31 cellular contexts compared by ENCODE assay signal in the genomic region with DNA sequence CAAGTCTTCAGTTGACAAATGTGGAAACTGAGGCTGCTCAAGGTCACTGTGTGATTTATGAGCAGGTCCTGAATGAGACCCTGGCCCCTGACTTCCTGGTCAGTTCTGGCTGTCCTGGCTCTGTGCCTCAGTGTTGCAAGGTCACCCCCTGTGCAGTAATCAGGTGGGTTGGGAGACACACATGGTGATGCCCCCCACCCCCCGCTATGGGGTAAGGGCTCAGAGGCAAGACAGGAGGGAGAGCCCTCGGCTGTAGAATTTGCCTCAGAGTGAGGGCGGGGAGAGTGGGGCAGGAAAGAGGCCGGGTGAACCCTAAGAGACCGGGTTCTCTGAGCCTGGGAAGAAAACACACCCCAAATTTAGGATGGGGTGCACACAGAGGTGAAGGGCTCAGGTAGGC.
"Had no signal": no experiment of that assay in that cellular context is flagged by ENCODE, and none has a peak within 500 bp of the region (broad histone marks: within the 10 kb centered on the region; RNA-seq: fewer than 3 reads in every experiment).

No MANE protein-coding gene starts in this region.

- H3K4me3 Mint-ChIP-seq: activated B cell treated with CpG ODN at 0.5 μM for 24 hours; activated CD8-positive, alpha-beta T cell treated with anti-CD3 and anti-CD28 coated beads for 36 hours; activated naive CD8-positive, alpha-beta T cell; activated T-cell treated with anti-CD3 and anti-CD28 coated beads, Interleukin-2, amount 50 U/mL, for 4 hours; activated T-helper 17 cell treated with anti-CD3 and anti-CD28 coated beads, Interleukin-2, amount 50 U/mL, for 72 hours; central memory CD8-positive, alpha-beta T cell; dendritic cell treated with granulocyte-macrophage colony-stimulating factor and Interleukin-4, amounts not matched to agents 40 ng/mL and 50 ng/mL, for 4 days; T-helper 2 cell treated with Interferon-gamma antibody and Interleukin-4, amounts not matched to agents 5 μg/mL and 100 μg/mL, for 36 hours had no signal

- H3K9me3 ChIP-seq: esophagus squamous epithelium had no signal

- H3K9me3 Mint-ChIP-seq: activated B cell treated with CpG ODN at 0.5 μM for 24 hours; activated CD8-positive, alpha-beta T cell treated with anti-CD3 and anti-CD28 coated beads for 36 hours; activated T-cell treated with anti-CD3 and anti-CD28 coated beads, Interleukin-2, amount 50 U/mL, for 4 hours; activated T-helper 17 cell treated with anti-CD3 and anti-CD28 coated beads, Interleukin-2, amount 50 U/mL, for 72 hours; central memory CD8-positive, alpha-beta T cell; dendritic cell treated with granulocyte-macrophage colony-stimulating factor and Interleukin-4, amounts not matched to agents 40 ng/mL and 50 ng/mL, for 4 days; T-helper 2 cell treated with Interferon-gamma antibody and Interleukin-4, amounts not matched to agents 5 μg/mL and 100 μg/mL, for 36 hours had no signal

- H3K4me3 ChIP-seq: coronary artery, dorsolateral prefrontal cortex, esophagus squamous epithelium had no signal

- H3K36me3 ChIP-seq: brain microvascular endothelial cell, esophagus squamous epithelium, WERI-Rb-1 had no signal

- H3K27ac ChIP-seq: brain microvascular endothelial cell, coronary artery, dorsolateral prefrontal cortex, esophagus squamous epithelium, WERI-Rb-1 had no signal

- DNase-seq: activated B cell treated with CpG ODN at 0.5 μM for 24 hours; activated CD4-positive, alpha-beta T cell treated with anti-CD3 and anti-CD28 coated beads for 48 hours; activated CD4-positive, alpha-beta T cell treated with anti-CD3 and anti-CD28 coated beads, Interleukin-2, amount 50 U/mL, for 1 hour; activated CD4-positive, alpha-beta T cell treated with anti-CD3 and anti-CD28 coated beads, Interleukin-2, amount 50 U/mL, for 48 hours; activated CD8-positive, alpha-beta memory T cell treated with anti-CD3 and anti-CD28 coated beads for 24 hours; activated CD8-positive, alpha-beta T cell treated with anti-CD3 and anti-CD28 coated beads for 36 hours; activated effector memory CD4-positive, alpha-beta T cell treated with Interleukin-2 at 50 U/mL for 16 hours; activated gamma-delta T cell treated with Interleukin-2 at 50 U/mL for 16 hours; activated naive CD4-positive, alpha-beta T cell treated with anti-CD3 and anti-CD28 coated beads, Interleukin-2, amount 50 U/mL, for 16 hours; activated naive CD4-positive, alpha-beta T cell treated with Interleukin-2 at 50 U/mL for 16 hours; activated T-cell treated with anti-CD3 and anti-CD28 coated beads, Interleukin-2, amount 50 U/mL, for 4 hours; amniotic stem cell; anterior cingulate cortex; brain microvascular endothelial cell; dorsolateral prefrontal cortex; effector memory CD4-positive, alpha-beta T cell; erythroblast; esophagus squamous epithelium; foreskin melanocyte; head of caudate nucleus; hippocampal formation; T1000; WERI-Rb-1 had no signal

- H3K4me1 Mint-ChIP-seq: activated T-helper 17 cell treated with anti-CD3 and anti-CD28 coated beads, Interleukin-2, amount 50 U/mL, for 72 hours; central memory CD8-positive, alpha-beta T cell had no signal

- H3K36me3 Mint-ChIP-seq: activated naive CD8-positive, alpha-beta T cell had no signal

- ATAC-seq: activated CD4-positive, CD25-positive, alpha-beta regulatory T cell treated with anti-CD3 and anti-CD28 coated beads, Interleukin-2, amount 50 U/mL, for 24 hours; activated CD8-positive, alpha-beta T cell treated with anti-CD3 and anti-CD28 coated beads for 36 hours; activated T-cell treated with anti-CD3 and anti-CD28 coated beads, Interleukin-2, amount 50 U/mL, for 4 hours; activated T-helper 17 cell treated with anti-CD3 and anti-CD28 coated beads, Interleukin-2, amount 50 U/mL, for 72 hours had no signal

- FAIRE-seq: astrocyte had no signal

- H3K27ac Mint-ChIP-seq: activated B cell treated with CpG ODN at 0.5 μM for 24 hours; activated CD8-positive, alpha-beta T cell treated with anti-CD3 and anti-CD28 coated beads for 36 hours; activated naive CD8-positive, alpha-beta T cell; activated T-helper 17 cell treated with anti-CD3 and anti-CD28 coated beads, Interleukin-2, amount 50 U/mL, for 72 hours; dendritic cell treated with granulocyte-macrophage colony-stimulating factor and Interleukin-4, amounts not matched to agents 40 ng/mL and 50 ng/mL, for 4 days; T-helper 2 cell treated with Interferon-gamma antibody and Interleukin-4, amounts not matched to agents 5 μg/mL and 100 μg/mL, for 36 hours had no signal

- H3K4me1 ChIP-seq: esophagus squamous epithelium had no signal
